8 cellular contexts compared by ENCODE assay signal in genomic region chr11:96235725-96236124, GRCh38.
DNase-seq lines count a peak whose midpoint lies in the region; ATAC-seq, FAIRE-seq and TF ChIP-seq lines count a peak whose summit lies in the region.

No MANE protein-coding gene starts in this region.

- H3K4me3 ChIP-seq in fibroblast of villous mesenchyme (ENCODE audit: low read depth, low read length), result peak overlapping the region; percentile 22
- no peak overlapping the region for H3K4me3 ChIP-seq in neuronal stem cell (ENCODE audit: low read length in 2 of 2)
- H3K4me3 ChIP-seq in pancreas, result no peak overlapping the region

- H3K9me3 ChIP-seq in neuronal stem cell (replicated peaks in 1 of 2; ENCODE audit: control insufficient read depth in 2 of 2, insufficient read depth in 1 of 2, low read depth in 1 of 2, low read length in 2 of 2) (peaks cover 0 to 4% of the 10 kb centered on the region in 2 donors), pancreas (no peaks in the 10 kb centered on the region)

- peaks cover 26% of the 10 kb centered on the region for H3K4me1 Mint-ChIP-seq in CD14-positive monocyte

- no peak overlapping the region for H4K91ac ChIP-seq in neuronal stem cell (ENCODE audit: low read depth, low read length, poor library complexity)

- H3K27ac Mint-ChIP-seq in CD14-positive monocyte, result peak overlapping the region in 4 of 7 donors; percentile 54 to 65 (median 58)

- no peaks in the 10 kb centered on the region for H3K9me3 Mint-ChIP-seq in CD14-positive monocyte

- peak; percentile 91 for ATAC-seq in GM19463 (IDR thresholded peaks at IDR 0.05; ENCODE audit: unreplicated experiment)
- ATAC-seq in HG03565 (IDR thresholded peaks at IDR 0.05; ENCODE audit: unreplicated experiment), result peak; percentile 92
- ATAC-seq in pancreas, result no peak

- no peak overlapping the region for H2BK12ac ChIP-seq in neuronal stem cell (ENCODE audit: low read length)

- no peak for FAIRE-seq in pancreas (lab: Jason Lieb, UNC)

- no peak for TF ChIP-seq CTCF in CD14-positive monocyte (IDR thresholded peaks at IDR 0.05)
- TF ChIP-seq CTCF in fibroblast of villous mesenchyme (IDR thresholded peaks at IDR 0.05; ENCODE audit: insufficient read depth, low read depth, low read length), result no peak
- no peak for TF ChIP-seq CTCF in pancreas (IDR thresholded peaks at IDR 0.05)

- H3K79me1 ChIP-seq in neuronal stem cell (ENCODE audit: low read depth, low read length), result no peaks in the 10 kb centered on the region

- H3K4ac ChIP-seq in neuronal stem cell (ENCODE audit: low read length), result no peak overlapping the region

- H2BK120ac ChIP-seq in neuronal stem cell (ENCODE audit: low read depth, low read length), result no peak overlapping the region

- no peak overlapping the region for H2BK5ac ChIP-seq in neuronal stem cell (ENCODE audit: low read length)

- no peak overlapping the region for H3K4me3 Mint-ChIP-seq in CD14-positive monocyte

- H2AK5ac ChIP-seq in neuronal stem cell (ENCODE audit: low read depth, low read length), result no peak overlapping the region

- H3K27me3 ChIP-seq in neuronal stem cell (ENCODE audit: control insufficient read depth in 3 of 3, insufficient read depth in 3 of 3, low read depth in 1 of 3, low read length in 3 of 3), result no peaks in the 10 kb centered on the region
- H3K27me3 ChIP-seq in pancreas, result no peaks in the 10 kb centered on the region

- peaks cover 12 to 15% of the 10 kb centered on the region in 2 donors for H3K4me1 ChIP-seq in neuronal stem cell (ENCODE audit: control insufficient read depth in 2 of 2, insufficient read depth in 1 of 2, low read depth in 1 of 2, low read length in 2 of 2)
- no peaks in the 10 kb centered on the region for H3K4me1 ChIP-seq in pancreas

- H3K27me3 Mint-ChIP-seq in CD14-positive monocyte (ENCODE audit: low read depth in 3 of 3), result no peaks in the 10 kb centered on the region

- H3K9ac ChIP-seq in neuronal stem cell (ENCODE audit: low read depth, low read length, poor library complexity), result no peak overlapping the region

- no peak for DNase-seq in CD14-positive monocyte (ENCODE audit: low spot score)
- peak; percentile 92 for DNase-seq in fibroblast of villous mesenchyme (ENCODE audit: low read depth)
- DNase-seq in NCI-H345 treated with DMSO at 0.1 percent for 48 hours (lab: John Stamatoyannopoulos, UW; ENCODE audit: unreplicated experiment), result no peak
- no peak for DNase-seq in neuronal stem cell (ENCODE audit: low spot score)
- DNase-seq in pancreas, result no peak
- no peak for DNase-seq in SW480 (ENCODE audit: low spot score)

- no peak overlapping the region for H3K18ac ChIP-seq in neuronal stem cell (ENCODE audit: low read length)

- WGBS in neuronal stem cell (ENCODE audit: extremely low coverage in 2 of 2, insufficient read length in 2 of 2, insufficient replicate concordance in 1 of 2), 2 donors, result no CpG with 5 or more reads among the region's 4 CpGs
- WGBS in pancreas, 2 donors, result 55 to 82% methylated on average over 4 of the region's 4 CpGs

- intact Hi-C loops in CD14-positive monocyte (cut with micrococcal nuclease), result no loop called here
- intact Hi-C loops in pancreas (cut with DNase I), result no loop called here

- no peak overlapping the region for H2AFZ ChIP-seq in neuronal stem cell (ENCODE audit: low read length)

- no peak overlapping the region for H3K14ac ChIP-seq in neuronal stem cell (ENCODE audit: low read length)

- H4K8ac ChIP-seq in neuronal stem cell (ENCODE audit: low read depth, low read length), result no peak overlapping the region

- H3K36me3 Mint-ChIP-seq in CD14-positive monocyte, result peaks cover 3 to 4% of the 10 kb centered on the region in 2 donors

- H3K23ac ChIP-seq in neuronal stem cell (ENCODE audit: low read depth, low read length, poor library complexity), result no peak overlapping the region

- no peak overlapping the region for H3K4me2 ChIP-seq in neuronal stem cell (ENCODE audit: insufficient read depth, low read length, poor library complexity, severe bottlenecking)

- H3K27ac ChIP-seq in neuronal stem cell (replicated peaks; ENCODE audit: low read length) (no peak overlapping the region), pancreas (no peak overlapping the region)

- no peak overlapping the region for H2BK15ac ChIP-seq in neuronal stem cell (ENCODE audit: low read length)

- H3K36me3 ChIP-seq in neuronal stem cell (replicated peaks in 1 of 2; ENCODE audit: control insufficient read depth in 2 of 2, insufficient read depth in 2 of 2, low read length in 2 of 2) (no peaks in the 10 kb centered on the region), pancreas (no peaks in the 10 kb centered on the region)

Comparison
In these comparisons a context has a peak if more than half of its experiments do, and no peak if none do; other contexts are left out.
1. ATAC-seq: peak in GM19463 (single experiment) and HG03565 (single experiment); none in pancreas (0 of 4).